In the genomic region with DNA sequence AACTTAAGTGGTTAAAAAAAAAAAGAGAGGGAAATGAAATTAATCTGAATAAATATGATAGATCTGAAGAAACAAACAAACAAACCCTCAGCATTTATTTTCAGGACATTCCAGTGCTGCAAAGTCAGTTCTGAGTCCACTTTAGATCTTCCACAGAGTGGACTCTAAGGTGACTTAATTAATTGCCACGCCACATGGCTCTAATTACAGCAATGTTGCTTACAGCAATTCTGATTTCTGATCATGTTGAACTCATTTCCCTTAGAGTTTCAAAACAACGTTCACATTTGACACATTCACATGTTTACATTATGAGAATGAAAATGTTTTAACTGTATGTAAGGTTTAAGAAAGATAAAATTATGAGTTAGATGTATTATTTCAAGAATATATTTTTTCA, we compare ENCODE assay signal across 24 cellular contexts. TPM values are rescaled to one million over a fixed set of nuclear protein-coding genes. Genes with fewer than 3 reads are reported as not detected.
A peak's percentile ranks its signal among the peaks of the same experiment; 100 is the strongest.
DNase-seq lines count a peak whose midpoint lies in the region; ATAC-seq, FAIRE-seq and TF ChIP-seq lines count a peak whose summit lies in the region.
"Had no signal": no experiment of that assay in that cellular context is flagged by ENCODE, and none has a peak within 500 bp of the region (broad histone marks: within the 10 kb centered on the region; RNA-seq: fewer than 3 reads in every experiment).

No MANE protein-coding gene starts in this region.

- H3K9me3 ChIP-seq in right atrium auricular region (no peaks in the 10 kb centered on the region), endothelial cell of umbilical vein (replicated peaks; ENCODE audit: control insufficient read depth, insufficient read depth, low read length) (no peaks in the 10 kb centered on the region), mesodermal cell (ENCODE audit: control insufficient read depth, low read length) (no peaks in the 10 kb centered on the region), upper lobe of right lung (no peaks in the 10 kb centered on the region)
- H3K9me3 ChIP-seq: BLaER1, ovary had no signal

- H3K4me1 ChIP-seq in right atrium auricular region, result peaks cover 0 to 21% of the 10 kb centered on the region in 2 donors
- H3K4me1 ChIP-seq in endothelial cell of umbilical vein (ENCODE audit: control insufficient read depth, extremely low read depth, insufficient read depth, low read length), result peaks cover 23% of the 10 kb centered on the region
- peaks cover 10% of the 10 kb centered on the region for H3K4me1 ChIP-seq in mesodermal cell (ENCODE audit: control insufficient read depth, insufficient read depth, low read length, poor library complexity, severe bottlenecking)
- peaks cover 11% of the 10 kb centered on the region for H3K4me1 ChIP-seq in upper lobe of right lung
- H3K4me1 ChIP-seq: BLaER1 had no signal

- CTCF ChIA-PET in endothelial cell of umbilical vein (lab: Charles Lee), result interaction anchor here (1.3 to 1.6 kb wide), 3 partner anchors 18 to 118 kb away, joined by 3 to 8 read pairs (median 7); no protein-coding TSS in a partner anchor

- no TSS peak for BruUV-seq in endothelial cell of umbilical vein (replicated peaks; lab: Mats Ljungman, UMichigan)

- H3K36me3 Mint-ChIP-seq in natural killer cell treated with Interleukin-12 subunit alpha and Interleukin-12 subunit beta and Interleukin-15 and Interleukin-18, amount 100 ng/mL, for 72 hours, result no peaks in the 10 kb centered on the region
- H3K36me3 Mint-ChIP-seq: activated naive CD8-positive, alpha-beta T cell treated with anti-CD3 and anti-CD28 coated beads for 36 hours; brain had no signal

- no peak overlapping the region for H2AFZ ChIP-seq in endothelial cell of umbilical vein (ENCODE audit: low read depth, low read length)
- H2AFZ ChIP-seq: PC-9 had no signal

- no peak overlapping the region for H3K27ac Mint-ChIP-seq in natural killer cell treated with Interleukin-12 subunit alpha and Interleukin-12 subunit beta and Interleukin-15 and Interleukin-18, amount 100 ng/mL, for 72 hours
- H3K27ac Mint-ChIP-seq: activated naive CD8-positive, alpha-beta T cell treated with anti-CD3 and anti-CD28 coated beads for 36 hours; brain; H9; stimulated activated naive CD8-positive, alpha-beta T cell treated with anti-CD3 and anti-CD28 coated beads, Interleukin-15, amount 100 ng/mL, for 72 hours had no signal

- H3K4me2 ChIP-seq in endothelial cell of umbilical vein (ENCODE audit: insufficient read depth, low read length), result peak overlapping the region; percentile 92
- H3K4me2 ChIP-seq: BLaER1, PC-9 had no signal

- H3K4me3 Mint-ChIP-seq in natural killer cell treated with Interleukin-12 subunit alpha and Interleukin-12 subunit beta and Interleukin-15 and Interleukin-18, amount 100 ng/mL, for 72 hours, result no peak overlapping the region
- H3K4me3 Mint-ChIP-seq: activated naive CD8-positive, alpha-beta T cell treated with anti-CD3 and anti-CD28 coated beads for 36 hours; brain; H9; stimulated activated naive CD8-positive, alpha-beta T cell treated with anti-CD3 and anti-CD28 coated beads, Interleukin-15, amount 100 ng/mL, for 72 hours had no signal

- no peaks in the 10 kb centered on the region for H3K9me1 ChIP-seq in endothelial cell of umbilical vein (replicated peaks; ENCODE audit: control insufficient read depth, extremely low read depth, insufficient read depth, low read length)

- ATAC-seq in left ventricle myocardium superior, result no peak
- no peak for ATAC-seq in upper lobe of right lung
- ATAC-seq in natural killer cell treated with Interleukin-12 subunit alpha and Interleukin-12 subunit beta and Interleukin-15 and Interleukin-18, amount 100 ng/mL, for 72 hours, result no peak
- ATAC-seq: stimulated activated naive CD8-positive, alpha-beta T cell treated with anti-CD3 and anti-CD28 coated beads, Interleukin-15, amount 100 ng/mL, for 72 hours had no signal

- WGBS in mesodermal cell (ENCODE audit: insufficient coverage in 2 of 2), 2 experiments, result 100% methylated on average over 1 of the region's 2 CpGs; no CpG with 5 or more reads in 1 of the 2 experiments

- FAIRE-seq in endothelial cell of umbilical vein (lab: Jason Lieb, UNC), result no peak
- FAIRE-seq: A204.1, GM19239 had no signal

- POLR2A ChIA-PET in endothelial cell of umbilical vein (lab: Charles Lee), result no interaction called here

- TF ChIP-seq POLR2A in endothelial cell of umbilical vein (IDR thresholded peaks at IDR 0.05; ENCODE audit: low read depth, low read length), result no peak

- peak overlapping the region in 1 of 2 donors; percentile 28 for H3K4me3 ChIP-seq in right atrium auricular region
- peak overlapping the region in 1 of 3 experiments; percentile 90 for H3K4me3 ChIP-seq in endothelial cell of umbilical vein (replicated peaks in 1 of 3; ENCODE audit: insufficient read depth in 1 of 3, low read depth in 1 of 3, low read length in 3 of 3)
- H3K4me3 ChIP-seq in mesodermal cell (ENCODE audit: extremely low read depth, insufficient read depth, low read length, poor library complexity, severe bottlenecking), result peak overlapping the region; percentile 21
- H3K4me3 ChIP-seq in upper lobe of right lung, result peak overlapping the region; percentile 23
- H3K4me3 ChIP-seq: BLaER1, lung, ovary, PC-9 had no signal

- H4K20me1 ChIP-seq in endothelial cell of umbilical vein (replicated peaks; ENCODE audit: control insufficient read depth, extremely low read depth, insufficient read depth, low read length), result no peaks in the 10 kb centered on the region
- H4K20me1 ChIP-seq: BLaER1 had no signal

- H3K9ac ChIP-seq in endothelial cell of umbilical vein (replicated peaks; ENCODE audit: extremely low read depth, insufficient read depth, low read length), result no peak overlapping the region
- H3K9ac ChIP-seq: BLaER1 had no signal

- H3K27ac ChIP-seq in right atrium auricular region (peak overlapping the region; percentile 46 to 61), endothelial cell of umbilical vein (ENCODE audit: insufficient read depth, low read depth, low read length) (peak overlapping the region; percentile 57), mesodermal cell (ENCODE audit: low read depth, low read length, severe bottlenecking) (no peak overlapping the region), upper lobe of right lung (peak overlapping the region; percentile 40)
- H3K27ac ChIP-seq: BLaER1, epithelial cell of prostate, ovary, PC-9 had no signal

- H3K36me3 ChIP-seq in right atrium auricular region (no peaks in the 10 kb centered on the region), endothelial cell of umbilical vein (ENCODE audit: control insufficient read depth in 2 of 2, extremely low read depth in 1 of 2, insufficient read depth in 2 of 2, low read length in 2 of 2) (no peaks in the 10 kb centered on the region), mesodermal cell (ENCODE audit: control insufficient read depth, insufficient read depth, low read length) (no peaks in the 10 kb centered on the region), upper lobe of right lung (no peaks in the 10 kb centered on the region)
- H3K36me3 ChIP-seq: BLaER1, ovary had no signal

- no peaks in the 10 kb centered on the region for H3K79me2 ChIP-seq in endothelial cell of umbilical vein (ENCODE audit: control insufficient read depth, insufficient read depth, low read length)

- TF ChIP-seq CTCF in right atrium auricular region (IDR thresholded peaks at IDR 0.05), result no peak
- TF ChIP-seq CTCF in endothelial cell of umbilical vein (IDR thresholded peaks at IDR 0.05; ENCODE audit: extremely low read depth in 1 of 2, insufficient read depth in 1 of 2, low read depth in 1 of 2, low read length in 2 of 2), result no peak
- no peak for TF ChIP-seq CTCF in upper lobe of right lung (IDR thresholded peaks at IDR 0.05)

- intact Hi-C loops in left ventricle myocardium superior (cut with micrococcal nuclease), result no loop called here
- intact Hi-C loops in endothelial cell of umbilical vein (cut with micrococcal nuclease), result loop anchor here (5.0 to 10.0 kb wide), 2 partner anchors 146 to 883 kb away; no protein-coding TSS in a partner anchor
- intact Hi-C loops in upper lobe of right lung (cut with DNase I), result no loop called here

- H3K27me3 Mint-ChIP-seq in natural killer cell treated with Interleukin-12 subunit alpha and Interleukin-12 subunit beta and Interleukin-15 and Interleukin-18, amount 100 ng/mL, for 72 hours, result peaks cover 10 to 18% of the 10 kb centered on the region in 2 donors
- H3K27me3 Mint-ChIP-seq: brain had no signal

- DNase-seq in right atrium auricular region (ENCODE audit: low spot score), result no peak
- no peak for DNase-seq in left ventricle myocardium superior
- DNase-seq in endothelial cell of umbilical vein (ENCODE audit: low read depth, low spot score), result no peak
- DNase-seq in upper lobe of right lung, result no peak
- no peak for DNase-seq in natural killer cell treated with Interleukin-12 subunit alpha and Interleukin-12 subunit beta and Interleukin-15 and Interleukin-18, amount 100 ng/mL, for 72 hours (ENCODE audit: low spot score)
- DNase-seq in GM19240 (ENCODE audit: insufficient read length, low spot score), result no peak
- no peak for DNase-seq in CD1c-positive myeloid dendritic cell (ENCODE audit: extremely low spot score)
- DNase-seq: activated naive CD8-positive, alpha-beta T cell treated with anti-CD3 and anti-CD28 coated beads for 36 hours; glutamatergic neuron; H9; KG1; NCI-H1694; NCI-H748 treated with DMSO at 0.1 percent for 48 hours; ovary; PC-9; stimulated activated CD4-positive, alpha-beta T cell treated with anti-CD3 and anti-CD28 coated beads, Interleukin-4, amount 100 ng/mL, for 1 hour; stimulated activated naive CD8-positive, alpha-beta T cell treated with anti-CD3 and anti-CD28 coated beads, Interleukin-15, amount 100 ng/mL, for 72 hours had no signal

- H3K27me3 ChIP-seq in right atrium auricular region (no peaks in the 10 kb centered on the region), endothelial cell of umbilical vein (ENCODE audit: control insufficient read depth in 2 of 2, insufficient read depth in 2 of 2, low read length in 2 of 2) (no peaks in the 10 kb centered on the region), upper lobe of right lung (no peaks in the 10 kb centered on the region)
- H3K27me3 ChIP-seq: BLaER1, ovary had no signal

- no peaks in the 10 kb centered on the region for H3K9me3 Mint-ChIP-seq in natural killer cell treated with Interleukin-12 subunit alpha and Interleukin-12 subunit beta and Interleukin-15 and Interleukin-18, amount 100 ng/mL, for 72 hours
- H3K9me3 Mint-ChIP-seq: activated naive CD8-positive, alpha-beta T cell treated with anti-CD3 and anti-CD28 coated beads for 36 hours; brain; H9; stimulated activated naive CD8-positive, alpha-beta T cell treated with anti-CD3 and anti-CD28 coated beads, Interleukin-15, amount 100 ng/mL, for 72 hours had no signal

- dilution Hi-C loops in endothelial cell of umbilical vein (cut with MboI; ENCODE audit: extremely low pct_ligation_motif_present, low sequenced_read_pairs), result no loop called here

- no peaks in the 10 kb centered on the region for H3K4me1 Mint-ChIP-seq in natural killer cell treated with Interleukin-12 subunit alpha and Interleukin-12 subunit beta and Interleukin-15 and Interleukin-18, amount 100 ng/mL, for 72 hours (ENCODE audit: low read depth in 2 of 2)
- H3K4me1 Mint-ChIP-seq: activated naive CD8-positive, alpha-beta T cell treated with anti-CD3 and anti-CD28 coated beads for 36 hours; stimulated activated naive CD8-positive, alpha-beta T cell treated with anti-CD3 and anti-CD28 coated beads, Interleukin-15, amount 100 ng/mL, for 72 hours had no signal

RNA-seq across cellular contexts. Expression of a gene that starts 38.6 kb away (rescaled TPM):
- total RNA-seq in right atrium auricular region (10 to 100 TPM; 50.0 to 56.3 TPM), left ventricle myocardium superior (53.8 TPM), endothelial cell of umbilical vein (39.6 and 42.1 TPM in 2 replicates), upper lobe of right lung (13.6 TPM)
- 14.3 and 16.0 TPM in 2 replicates for polyA plus RNA-seq in endothelial cell of umbilical vein
- 6.0 and 9.7 TPM in 2 replicates for polyA plus RNA-seq in endothelial cell of umbilical vein (2011; cell fraction: cytosol; rRNA removed)
- polyA plus RNA-seq in endothelial cell of umbilical vein (2011; cell fraction: nucleus; rRNA removed), result 30.4 and 31.8 TPM in 2 replicates
- 3.1 and 8.9 TPM in 2 replicates for polyA plus RNA-seq in endothelial cell of umbilical vein (2012)
- polyA minus RNA-seq in endothelial cell of umbilical vein, result 60.3 and 65.5 TPM in 2 replicates
- not detected for polyA minus RNA-seq in endothelial cell of umbilical vein (2011; cell fraction: cytosol; rRNA and poly(A)+ RNA removed)
- 31.3 and 73.1 TPM in 2 replicates for polyA minus RNA-seq in endothelial cell of umbilical vein (2011; cell fraction: nucleus; rRNA and poly(A)+ RNA removed)
- polyA plus RNA-seq in mesodermal cell (2013, experiment 1 of 2), result 35.0 TPM
- 34.6 TPM for polyA plus RNA-seq in mesodermal cell (2013, experiment 2 of 2)
- total RNA-seq in natural killer cell treated with Interleukin-12 subunit alpha and Interleukin-12 subunit beta and Interleukin-15 and Interleukin-18, amount 100 ng/mL, for 72 hours, result 10 to 100 TPM in 1 of 2 donors, 1 to 10 TPM in 1; 1.5 to 26.2 TPM
- total RNA-seq: H9 had no signal
